In the genomic region with DNA sequence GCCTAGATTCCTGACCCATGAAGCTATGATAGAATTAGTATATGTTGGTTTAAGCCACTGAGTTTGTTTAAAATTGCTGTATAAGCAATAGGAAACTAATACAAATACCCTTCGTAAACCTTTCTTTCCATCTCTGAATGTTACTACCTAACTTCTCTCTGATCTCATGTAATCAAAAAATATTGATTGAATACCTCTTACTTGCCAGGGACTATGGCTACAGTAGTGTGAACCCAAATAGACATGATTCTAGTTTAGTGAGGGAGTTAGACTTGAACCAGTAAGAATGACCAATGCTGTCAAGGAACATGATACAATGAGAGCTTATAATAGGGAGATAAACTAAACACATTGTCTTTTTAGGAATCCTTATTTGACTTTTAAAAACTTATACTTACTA, we compare ENCODE assay signal across 21 cellular contexts.
"Had no signal": no experiment of that assay in that cellular context is flagged by ENCODE, and none has a peak within 500 bp of the region (broad histone marks: within the 10 kb centered on the region; RNA-seq: fewer than 3 reads in every experiment).

No MANE protein-coding gene starts in this region.

- H3K9ac ChIP-seq: neural progenitor cell had no signal

- H3K4me1 Mint-ChIP-seq: neural progenitor cell had no signal

- H3K36me3 ChIP-seq: colonic mucosa, neural progenitor cell, pancreas, tibial nerve had no signal

- H3K4me3 ChIP-seq: colonic mucosa, hepatocyte, mucosa of descending colon, neural progenitor cell, pancreas, testis, tibial nerve had no signal

- H3K27ac ChIP-seq: colonic mucosa, hepatocyte, neural progenitor cell, pancreas, testis, tibial nerve had no signal

- H3K4me3 Mint-ChIP-seq: neural progenitor cell; stimulated activated effector memory CD8-positive, alpha-beta T cell treated with anti-CD3 and anti-CD28 coated beads, Interleukin-12 subunit alpha, Interleukin-12 subunit beta, amount 100 ng/mL, for 72 hours; stimulated activated naive CD8-positive, alpha-beta T cell treated with anti-CD3 and anti-CD28 coated beads, Interleukin-15, Interleukin-2, amounts not matched to agents 100 ng/mL and 50 ng/mL, for 24 hours had no signal

- H3K4me2 ChIP-seq: hepatocyte, neural progenitor cell had no signal

- H3K27ac Mint-ChIP-seq: neural progenitor cell, progenitor cell of endocrine pancreas had no signal

- DNase-seq: colonic mucosa; dermis blood vessel endothelial cell; foreskin melanocyte; head of caudate nucleus; kidney; left colon; mucosa of descending colon; naive thymus-derived CD8-positive, alpha-beta T cell; occipital lobe; pancreas; right cardiac atrium; stimulated activated CD4-positive, alpha-beta T cell treated with anti-CD3 and anti-CD28 coated beads, Interleukin-4, amount 100 ng/mL, for 1 hour; stimulated activated CD8-positive, alpha-beta memory T cell treated with anti-CD3 and anti-CD28 coated beads, Interleukin-4, amount 100 ng/mL, for 48 hours; testis had no signal

- H3K27me3 Mint-ChIP-seq: naive thymus-derived CD8-positive, alpha-beta T cell; progenitor cell of endocrine pancreas; stimulated activated naive CD8-positive, alpha-beta T cell treated with anti-CD3 and anti-CD28 coated beads, Interleukin-15, Interleukin-2, amounts not matched to agents 100 ng/mL and 50 ng/mL, for 24 hours had no signal

- H3K9me3 Mint-ChIP-seq: stimulated activated effector memory CD8-positive, alpha-beta T cell treated with anti-CD3 and anti-CD28 coated beads, Interleukin-12 subunit alpha, Interleukin-12 subunit beta, amount 100 ng/mL, for 72 hours had no signal

- H3K27me3 ChIP-seq: colonic mucosa, hepatocyte, neural progenitor cell, pancreas, testis, tibial nerve had no signal

- H3K9me3 ChIP-seq: colonic mucosa, mucosa of descending colon, pancreas, testis, tibial nerve had no signal

- H3K4me1 ChIP-seq: colonic mucosa, neural progenitor cell, testis had no signal

- FAIRE-seq: endothelial cell of umbilical vein, kidney, pancreas had no signal

- H2AFZ ChIP-seq: hepatocyte, neural progenitor cell had no signal

- ATAC-seq: left colon; mucosa of descending colon; naive thymus-derived CD8-positive, alpha-beta T cell; pancreas; right cardiac atrium; stimulated activated effector memory CD8-positive, alpha-beta T cell treated with anti-CD3 and anti-CD28 coated beads, Interleukin-12 subunit alpha, Interleukin-12 subunit beta, amount 100 ng/mL, for 72 hours had no signal
